In genomic region chr19:13056052-13056660, GRCh38 we compare ENCODE assay signal across 10 cellular contexts. TPM values are rescaled to one million over a fixed set of nuclear protein-coding genes. Genes with fewer than 3 reads are reported as not detected.
DNase-seq lines count a peak whose midpoint lies in the region; TF ChIP-seq lines count a peak whose summit lies in the region.
"Had no signal": no experiment of that assay in that cellular context is flagged by ENCODE, and none has a peak within 500 bp of the region (broad histone marks: within the 10 kb centered on the region; RNA-seq: fewer than 3 reads in every experiment).

No MANE protein-coding gene starts in this region.

- no peaks in the 10 kb centered on the region for H3K79me2 ChIP-seq in mesendoderm (ENCODE audit: control insufficient read depth, insufficient read depth, low read length)

- H3K27me3 Mint-ChIP-seq in activated T-cell treated with anti-CD3 and anti-CD28 coated beads, Interleukin-2, amount 50 U/mL, for 24 hours = peaks cover 16% of the 10 kb centered on the region

- H3K36me3 ChIP-seq in mesendoderm (ENCODE audit: control insufficient read depth, insufficient read depth, low read length) = no peaks in the 10 kb centered on the region
- H3K36me3 ChIP-seq in vagina = no peaks in the 10 kb centered on the region

- no peak overlapping the region for H3K27ac Mint-ChIP-seq in activated T-cell treated with anti-CD3 and anti-CD28 coated beads, Interleukin-2, amount 50 U/mL, for 24 hours
- H3K27ac Mint-ChIP-seq: dendritic cell treated with granulocyte-macrophage colony-stimulating factor and Interleukin-4, amounts not matched to agents 40 ng/mL and 50 ng/mL, for 4 days had no signal

- peak overlapping the region; percentile 56 for H3K56ac ChIP-seq in mesendoderm (ENCODE audit: low read length)

- H3K4me3 ChIP-seq in mesendoderm (ENCODE audit: low read length) = no peak overlapping the region
- H3K4me3 ChIP-seq in vagina = peak overlapping the region; percentile 15 to 30

- H3K79me1 ChIP-seq in mesendoderm (ENCODE audit: low read length) = no peaks in the 10 kb centered on the region

- no peak for TF ChIP-seq POLR2A in vagina (IDR thresholded peaks at IDR 0.05)

- H3K23ac ChIP-seq in mesendoderm (ENCODE audit: low read length) = no peak overlapping the region

- no peak overlapping the region for H3K4me3 Mint-ChIP-seq in activated T-cell treated with anti-CD3 and anti-CD28 coated beads, Interleukin-2, amount 50 U/mL, for 24 hours
- H3K4me3 Mint-ChIP-seq: dendritic cell treated with granulocyte-macrophage colony-stimulating factor and Interleukin-4, amounts not matched to agents 40 ng/mL and 50 ng/mL, for 4 days had no signal

- H3K9me3 ChIP-seq in vagina = no peaks in the 10 kb centered on the region

- H3K4me1 ChIP-seq in mesendoderm (ENCODE audit: control insufficient read depth, low read depth, low read length) (peaks cover 3% of the 10 kb centered on the region), vagina (peaks cover 100% of the 10 kb centered on the region)

- H4K8ac ChIP-seq in mesendoderm (ENCODE audit: low read depth, low read length) = no peak overlapping the region

- intact Hi-C loops in vagina (cut with DNase I) = loop anchor here (5.0 kb wide), 1 partner anchor 59 kb away; the partner anchor contains the start of gene NFIX

- H2AK5ac ChIP-seq in mesendoderm (ENCODE audit: low read length) = no peak overlapping the region

- H4K5ac ChIP-seq in mesendoderm (ENCODE audit: low read length) = no peak overlapping the region

- H3K27ac ChIP-seq in mesendoderm (ENCODE audit: low read depth, low read length) (no peak overlapping the region), vagina (peak overlapping the region; percentile 96)

- H3K36me3 Mint-ChIP-seq in activated T-cell treated with anti-CD3 and anti-CD28 coated beads, Interleukin-2, amount 50 U/mL, for 24 hours (ENCODE audit: low read depth) = no peaks in the 10 kb centered on the region

- H3K4me2 ChIP-seq in mesendoderm (ENCODE audit: low read length) = peak overlapping the region; percentile 11

- no CpG with 5 or more reads among the region's 17 CpGs for WGBS in mesendoderm (ENCODE audit: extremely low coverage, insufficient coverage, low lambda C conversion rate)

- peaks cover 14% of the 10 kb centered on the region for H3K4me1 Mint-ChIP-seq in activated T-cell treated with anti-CD3 and anti-CD28 coated beads, Interleukin-2, amount 50 U/mL, for 24 hours (ENCODE audit: low read depth)

- no peaks in the 10 kb centered on the region for H3K9me3 Mint-ChIP-seq in activated T-cell treated with anti-CD3 and anti-CD28 coated beads, Interleukin-2, amount 50 U/mL, for 24 hours
- H3K9me3 Mint-ChIP-seq: dendritic cell treated with granulocyte-macrophage colony-stimulating factor and Interleukin-4, amounts not matched to agents 40 ng/mL and 50 ng/mL, for 4 days had no signal

- peak overlapping the region; percentile 43 for H3K9ac ChIP-seq in mesendoderm (ENCODE audit: low read length)

- H3K18ac ChIP-seq in mesendoderm (ENCODE audit: low read length) = peak overlapping the region; percentile 15

- TF ChIP-seq CTCF in vagina (IDR thresholded peaks at IDR 0.05) = no peak

- H2BK15ac ChIP-seq in mesendoderm (replicated peaks; ENCODE audit: low read depth) = no peak overlapping the region

- H3K27me3 ChIP-seq in mesendoderm (ENCODE audit: insufficient read depth, low read length, poor library complexity) = peaks cover 39% of the 10 kb centered on the region
- no peaks in the 10 kb centered on the region for H3K27me3 ChIP-seq in vagina

- no peak overlapping the region for H3K4ac ChIP-seq in mesendoderm (ENCODE audit: low read depth, low read length)

- H2BK120ac ChIP-seq in mesendoderm (ENCODE audit: low read depth, low read length) = no peak overlapping the region

- H2BK5ac ChIP-seq in mesendoderm (ENCODE audit: low read length) = no peak overlapping the region

- peak; percentile 19 to 66 for DNase-seq in NCI-H187 (lab: John Stamatoyannopoulos, UW)
- DNase-seq in NCI-H187 treated with DMSO at 0.1 percent for 48 hours (lab: John Stamatoyannopoulos, UW) = no peak
- peak; percentile 45 for DNase-seq in dedifferentiated amniotic fluid mesenchymal stem cell (ENCODE audit: extremely low spot score)
- DNase-seq in mesendoderm = peak; percentile 85
- DNase-seq in vagina (ENCODE audit: extremely low spot score in 2 of 2) = no peak
- DNase-seq in activated T-cell treated with anti-CD3 and anti-CD28 coated beads, Interleukin-2, amount 50 U/mL, for 24 hours = no peak
- DNase-seq in NK-92 treated with Interleukin-12 subunit alpha and Interleukin-12 subunit beta, amount 100 ng/mL, for 24 hours (lab: John Stamatoyannopoulos, UW) = no peak
- DNase-seq in NCI-H345 treated with DMSO at 0.1 percent for 48 hours (lab: John Stamatoyannopoulos, UW; ENCODE audit: unreplicated experiment) = no peak
- DNase-seq: AML-193 had no signal

RNA-seq across cellular contexts. Expression of gene LYL1, which starts 46.5 kb away (rescaled TPM):
- polyA plus RNA-seq in mesendoderm (2013, experiment 1 of 2) = 0.48 TPM
- polyA plus RNA-seq in mesendoderm (2013, experiment 2 of 2) = 0.62 TPM
- total RNA-seq in vagina = 11.5 TPM

Comparison
In these comparisons a context has a peak if more than half of its experiments do, and no peak if none do; other contexts are left out.
1. DNase-seq: peak in NCI-H187 (2 of 2), dedifferentiated amniotic fluid mesenchymal stem cell (single experiment) and mesendoderm (single experiment); none in NCI-H187 treated with DMSO at 0.1 percent for 48 hours (single experiment), vagina (0 of 2), activated T-cell treated with anti-CD3 and anti-CD28 coated beads, Interleukin-2, amount 50 U/mL, for 24 hours (single experiment), NK-92 treated with Interleukin-12 subunit alpha and Interleukin-12 subunit beta, amount 100 ng/mL, for 24 hours (single experiment) and NCI-H345 treated with DMSO at 0.1 percent for 48 hours (single experiment).